Comparison of ENCODE assay signal across 5 cellular contexts in genomic region chrX:48540480-48540879, GRCh38. TPM values are rescaled to one million over a fixed set of nuclear protein-coding genes. Genes with fewer than 3 reads are reported as not detected.
A peak's percentile ranks its signal among the peaks of the same experiment; 100 is the strongest.
DNase-seq lines count a peak whose midpoint lies in the region; ATAC-seq and TF ChIP-seq lines count a peak whose summit lies in the region.

No MANE protein-coding gene starts in this region.

- no peak for ATAC-seq in GM21447 (IDR thresholded peaks at IDR 0.05; ENCODE audit: unreplicated experiment)

- H3K4me1 ChIP-seq in ectodermal cell (ENCODE audit: control insufficient read depth, insufficient read depth, low read length) = no peaks in the 10 kb centered on the region
- H3K4me1 ChIP-seq in smooth muscle cell (ENCODE audit: low read depth) = no peaks in the 10 kb centered on the region

- DNase-seq in NB4 (ENCODE audit: low read depth) = no peak
- no peak for DNase-seq in smooth muscle cell (lab: John Stamatoyannopoulos, UW; ENCODE audit: unreplicated experiment)
- DNase-seq in NCI-H1105 treated with DMSO at 0.1 percent for 48 hours (lab: John Stamatoyannopoulos, UW) = no peak

- H3K9me3 ChIP-seq in ectodermal cell (ENCODE audit: control insufficient read depth, low read length) = no peaks in the 10 kb centered on the region
- no peaks in the 10 kb centered on the region for H3K9me3 ChIP-seq in smooth muscle cell (replicated peaks; ENCODE audit: low read depth)

- H3K27me3 ChIP-seq in ectodermal cell (ENCODE audit: control insufficient read depth, insufficient read depth, low read length, poor library complexity, severe bottlenecking) (no peaks in the 10 kb centered on the region), smooth muscle cell (ENCODE audit: low read depth) (no peaks in the 10 kb centered on the region)

- H3K4me3 ChIP-seq in NB4 (ENCODE audit: low read depth, low read length) = peak overlapping the region; percentile 61
- peak overlapping the region; percentile 48 for H3K4me3 ChIP-seq in ectodermal cell (ENCODE audit: insufficient read depth, low read depth, low read length)
- peak overlapping the region; percentile 66 for H3K4me3 ChIP-seq in smooth muscle cell

- no peak overlapping the region for H2AFZ ChIP-seq in smooth muscle cell (ENCODE audit: low read depth)

- WGBS in ectodermal cell, 2 experiments = 94 to 97% methylated on average over 7 of the region's 7 CpGs
- 87% methylated on average over 7 of the region's 7 CpGs for WGBS in smooth muscle cell (ENCODE audit: low lambda C conversion rate)

- H3K79me2 ChIP-seq in smooth muscle cell (ENCODE audit: low read depth) = no peaks in the 10 kb centered on the region

- no peak overlapping the region for H3K9ac ChIP-seq in smooth muscle cell (ENCODE audit: low read depth)

- no peaks in the 10 kb centered on the region for H4K20me1 ChIP-seq in smooth muscle cell (ENCODE audit: low read depth)

- TF ChIP-seq POLR2A in NB4 (IDR thresholded peaks at IDR 0.05; ENCODE audit: extremely low read depth, insufficient read length) = no peak

- peak overlapping the region; percentile 80 for H3K4me2 ChIP-seq in smooth muscle cell

- no peaks in the 10 kb centered on the region for H3F3A ChIP-seq in smooth muscle cell (ENCODE audit: low read depth)

- H3K27ac ChIP-seq in ectodermal cell (ENCODE audit: insufficient read depth, low read depth, low read length, poor library complexity, severe bottlenecking) (no peak overlapping the region), smooth muscle cell (ENCODE audit: low read depth) (no peak overlapping the region)

- TF ChIP-seq CTCF in NB4 (IDR thresholded peaks at IDR 0.05; ENCODE audit: low read depth, low read length) (no peak), smooth muscle cell (IDR thresholded peaks at IDR 0.05; ENCODE audit: borderline replicate concordance, insufficient read depth, poor library complexity, severe bottlenecking) (no peak)

- no peaks in the 10 kb centered on the region for H3K36me3 ChIP-seq in ectodermal cell (ENCODE audit: control insufficient read depth, insufficient read depth, low read length)
- no peaks in the 10 kb centered on the region for H3K36me3 ChIP-seq in smooth muscle cell (ENCODE audit: low read depth)

RNA-seq across cellular contexts. Expression of gene TBC1D25, which starts 1.0 kb away (rescaled TPM):
- 8.9 TPM for polyA plus RNA-seq in ectodermal cell (2013, experiment 1 of 4)
- polyA plus RNA-seq in ectodermal cell (2013, experiment 2 of 4) = 10.5 TPM
- polyA plus RNA-seq in ectodermal cell (2013, experiment 3 of 4) = 7.4 TPM
- polyA plus RNA-seq in ectodermal cell (2013, experiment 4 of 4) = 7.7 TPM
- 3.8 and 4.5 TPM in 2 replicates for total RNA-seq in smooth muscle cell
- polyA plus RNA-seq in smooth muscle cell = 9.7 and 9.8 TPM in 2 replicates

RNA-seq across cellular contexts. Expression of gene EBP, which starts 18.9 kb away (rescaled TPM):
- polyA plus RNA-seq in ectodermal cell (2013, experiment 1 of 4) = 129 TPM
- polyA plus RNA-seq in ectodermal cell (2013, experiment 2 of 4) = 123 TPM
- 118 TPM for polyA plus RNA-seq in ectodermal cell (2013, experiment 3 of 4)
- 123 TPM for polyA plus RNA-seq in ectodermal cell (2013, experiment 4 of 4)
- 49.1 and 63.0 TPM in 2 replicates for total RNA-seq in smooth muscle cell
- 85.5 and 99.8 TPM in 2 replicates for polyA plus RNA-seq in smooth muscle cell

RNA-seq across cellular contexts. Expression of gene PORCN, which starts 31.7 kb away (rescaled TPM):
- 14.6 TPM for polyA plus RNA-seq in ectodermal cell (2013, experiment 1 of 4)
- 15.3 TPM for polyA plus RNA-seq in ectodermal cell (2013, experiment 2 of 4)
- polyA plus RNA-seq in ectodermal cell (2013, experiment 3 of 4) = 14.5 TPM
- 17.3 TPM for polyA plus RNA-seq in ectodermal cell (2013, experiment 4 of 4)
- 25.1 and 25.5 TPM in 2 replicates for total RNA-seq in smooth muscle cell
- 14.8 and 23.2 TPM in 2 replicates for polyA plus RNA-seq in smooth muscle cell

RNA-seq across cellular contexts. Expression of gene RBM3, which starts 33.8 kb away (rescaled TPM):
- 205 TPM for polyA plus RNA-seq in ectodermal cell (2013, experiment 1 of 4)
- 209 TPM for polyA plus RNA-seq in ectodermal cell (2013, experiment 2 of 4)
- polyA plus RNA-seq in ectodermal cell (2013, experiment 3 of 4) = 134 TPM
- polyA plus RNA-seq in ectodermal cell (2013, experiment 4 of 4) = 154 TPM
- 110 and 156 TPM in 2 replicates for total RNA-seq in smooth muscle cell
- polyA plus RNA-seq in smooth muscle cell = 111 and 116 TPM in 2 replicates

RNA-seq across cellular contexts. Expression of gene WDR13, which starts 56.8 kb away (rescaled TPM):
- 39.4 TPM for polyA plus RNA-seq in ectodermal cell (2013, experiment 1 of 4)
- 38.4 TPM for polyA plus RNA-seq in ectodermal cell (2013, experiment 2 of 4)
- polyA plus RNA-seq in ectodermal cell (2013, experiment 3 of 4) = 47.3 TPM
- polyA plus RNA-seq in ectodermal cell (2013, experiment 4 of 4) = 58.6 TPM
- total RNA-seq in smooth muscle cell = 46.9 and 55.3 TPM in 2 replicates
- 113 and 133 TPM in 2 replicates for polyA plus RNA-seq in smooth muscle cell
